7 cellular contexts compared by ENCODE assay signal in genomic region chr6:131063764-131064272, GRCh38. TPM values are rescaled to one million over a fixed set of nuclear protein-coding genes. Genes with fewer than 3 reads are reported as not detected.
A peak's percentile ranks its signal among the peaks of the same experiment; 100 is the strongest.
DNase-seq lines count a peak whose midpoint lies in the region; ATAC-seq lines count a peak whose summit lies in the region.

No MANE protein-coding gene starts in this region.

- POLR2A ChIA-PET in naive thymus-derived CD4-positive, alpha-beta T cell (lab: Charles Lee) = no interaction called here

- H3K27ac ChIP-seq in caudate nucleus (ENCODE audit: low read depth, low read length) = peak overlapping the region; percentile 93
- peak overlapping the region; percentile 67 for H3K27ac ChIP-seq in naive thymus-derived CD4-positive, alpha-beta T cell (ENCODE audit: low read depth, low read length)

- peaks cover 0 to 3% (median 0%) of the 10 kb centered on the region in 11 donors for H3K9me3 Mint-ChIP-seq in naive thymus-derived CD4-positive, alpha-beta T cell

- no peaks in the 10 kb centered on the region for H3K36me3 Mint-ChIP-seq in naive thymus-derived CD4-positive, alpha-beta T cell

- peak; percentile 4 for ATAC-seq in GM18907 (IDR thresholded peaks at IDR 0.05; ENCODE audit: unreplicated experiment)
- peak; percentile 8 for ATAC-seq in HG03457 (IDR thresholded peaks at IDR 0.05; ENCODE audit: unreplicated experiment)
- no peak for ATAC-seq in naive thymus-derived CD4-positive, alpha-beta T cell

- peaks cover 0 to 6% of the 10 kb centered on the region in 2 donors for H3K4me1 ChIP-seq in naive thymus-derived CD4-positive, alpha-beta T cell (ENCODE audit: control insufficient read depth in 2 of 2, insufficient read depth in 2 of 2, low read length in 2 of 2)

- H3K36me3 ChIP-seq in naive thymus-derived CD4-positive, alpha-beta T cell (ENCODE audit: control insufficient read depth in 2 of 3, insufficient read depth in 3 of 3, low read length in 3 of 3) = peaks cover 0 to 6% (median 0%) of the 10 kb centered on the region in 3 experiments

- H3K27me3 ChIP-seq in naive thymus-derived CD4-positive, alpha-beta T cell (ENCODE audit: control insufficient read depth in 2 of 2, insufficient read depth in 2 of 2, low read length in 2 of 2) = no peaks in the 10 kb centered on the region

- peak overlapping the region; percentile 63 for H3K4me3 ChIP-seq in naive thymus-derived CD4-positive, alpha-beta T cell (ENCODE audit: low read length)

- H3K4me1 Mint-ChIP-seq in naive thymus-derived CD4-positive, alpha-beta T cell = peaks cover 8 to 27% (median 25%) of the 10 kb centered on the region in 7 donors

- CTCF ChIA-PET in naive thymus-derived CD4-positive, alpha-beta T cell (lab: Charles Lee) = no interaction called here

- peak overlapping the region; percentile 44 to 93 (median 86) for H3K4me3 Mint-ChIP-seq in naive thymus-derived CD4-positive, alpha-beta T cell

- DNase-seq in caudate nucleus (lab: John Stamatoyannopoulos, UW) (peak in 2 of 61 donors; percentile 64 to 71), middle frontal gyrus (ENCODE audit: extremely low spot score, low spot score) (no peak), HCEC 1CT (no peak), EL (no peak)
- DNase-seq in naive thymus-derived CD4-positive, alpha-beta T cell = peak in 1 of 9 donors; percentile 7

- intact Hi-C loops in naive thymus-derived CD4-positive, alpha-beta T cell (cut with micrococcal nuclease) = loop anchor here (1.0 to 10.0 kb wide), 9 partner anchors 53 to 929 kb away; partner anchors contain the start of genes AKAP7 (in 2 of the 2) and MED23 (in 2 of the 2)

- H3K27ac Mint-ChIP-seq in naive thymus-derived CD4-positive, alpha-beta T cell = peak overlapping the region in 8 of 9 donors; percentile 20 to 92 (median 52)

- H3K9me3 ChIP-seq in naive thymus-derived CD4-positive, alpha-beta T cell (ENCODE audit: control insufficient read depth in 2 of 3, low read length in 3 of 3) = no peaks in the 10 kb centered on the region

- peaks cover 0 to 35% (median 0%) of the 10 kb centered on the region in 5 donors for H3K27me3 Mint-ChIP-seq in naive thymus-derived CD4-positive, alpha-beta T cell

RNA-seq across cellular contexts. Expression of gene EPB41L2, which starts 0.8 kb away (rescaled TPM):
- 10 to 100 TPM; 10.3 to 26.9 (median 20.9) TPM for total RNA-seq in naive thymus-derived CD4-positive, alpha-beta T cell
- polyA plus RNA-seq in naive thymus-derived CD4-positive, alpha-beta T cell = 1 to 10 TPM; 4.6 to 6.4 TPM
